Comparison of ENCODE assay signal across 22 cellular contexts in genomic region chr3:17811633-17812032, GRCh38.
"Had no signal": no experiment of that assay in that cellular context is flagged by ENCODE, and none has a peak within 500 bp of the region (broad histone marks: within the 10 kb centered on the region; RNA-seq: fewer than 3 reads in every experiment).

No MANE protein-coding gene starts in this region.

- H3K36me3 ChIP-seq: WERI-Rb-1 had no signal

- DNase-seq: activated CD4-positive, alpha-beta memory T cell treated with anti-CD3 and anti-CD28 coated beads, Interleukin-2, amount 10 ng/mL, durations not matched to agents 7 days and 5 days; activated CD4-positive, alpha-beta T cell treated with anti-CD3 and anti-CD28 coated beads for 36 hours; activated CD4-positive, alpha-beta T cell treated with anti-CD3 and anti-CD28 coated beads, Interleukin-2, amount 50 U/mL, for 1 hour; activated gamma-delta T cell; activated naive CD4-positive, alpha-beta T cell treated with anti-CD3 and anti-CD28 coated beads for 36 hours; activated T-cell treated with anti-CD3 and anti-CD28 coated beads for 4 hours; activated T-cell treated with anti-CD3 and anti-CD28 coated beads, Interleukin-2, amount 50 U/mL, for 48 hours; amygdala; NCI-H1105 treated with DMSO at 0.1 percent for 48 hours; NCI-H1436 treated with DMSO at 0.1 percent for 48 hours; NCI-H187; NCI-H2081; NCI-H510A treated with DMSO at 0.1 percent for 48 hours; PC-9; SIG-M5; T-cell; WERI-Rb-1 had no signal

- H3K27ac ChIP-seq: PC-9, SK-N-MC, WERI-Rb-1 had no signal

- H3K4me2 ChIP-seq: PC-9 had no signal

- H3K9me3 Mint-ChIP-seq: activated naive CD4-positive, alpha-beta T cell treated with anti-CD3 and anti-CD28 coated beads for 36 hours; activated T-helper 17 cell treated with anti-CD3 and anti-CD28 coated beads, Interleukin-2, amount 50 U/mL, for 72 hours; central memory CD8-positive, alpha-beta T cell; T-cell had no signal

- H3K27ac Mint-ChIP-seq: activated CD4-positive, alpha-beta memory T cell treated with anti-CD3 and anti-CD28 coated beads, Interleukin-2, amount 10 ng/mL, durations not matched to agents 7 days and 5 days; activated CD4-positive, alpha-beta T cell treated with anti-CD3 and anti-CD28 coated beads for 36 hours; activated naive CD4-positive, alpha-beta T cell treated with anti-CD3 and anti-CD28 coated beads for 36 hours; activated naive CD8-positive, alpha-beta T cell; activated T-helper 17 cell treated with anti-CD3 and anti-CD28 coated beads, Interleukin-2, amount 50 U/mL, for 72 hours; brain; T-cell had no signal

- H2AFZ ChIP-seq: PC-9 had no signal

- H3K27me3 Mint-ChIP-seq: activated CD4-positive, alpha-beta T cell treated with anti-CD3 and anti-CD28 coated beads for 36 hours; brain had no signal

- H3K4me3 ChIP-seq: PC-9, SK-N-MC had no signal

- H3K36me3 Mint-ChIP-seq: activated naive CD8-positive, alpha-beta T cell; brain; T-cell had no signal

- ATAC-seq: activated CD4-positive, alpha-beta T cell treated with anti-CD3 and anti-CD28 coated beads for 36 hours; activated T-helper 17 cell treated with anti-CD3 and anti-CD28 coated beads, Interleukin-2, amount 50 U/mL, for 72 hours; T-cell had no signal

- H3K4me3 Mint-ChIP-seq: activated CD4-positive, alpha-beta memory T cell treated with anti-CD3 and anti-CD28 coated beads, Interleukin-2, amount 10 ng/mL, durations not matched to agents 7 days and 5 days; activated CD4-positive, alpha-beta T cell treated with anti-CD3 and anti-CD28 coated beads for 36 hours; activated naive CD4-positive, alpha-beta T cell treated with anti-CD3 and anti-CD28 coated beads for 36 hours; activated naive CD8-positive, alpha-beta T cell; activated T-helper 17 cell treated with anti-CD3 and anti-CD28 coated beads, Interleukin-2, amount 50 U/mL, for 72 hours; brain; central memory CD8-positive, alpha-beta T cell; T-cell had no signal
